Comparison of ENCODE assay signal across 21 cellular contexts in the genomic region with DNA sequence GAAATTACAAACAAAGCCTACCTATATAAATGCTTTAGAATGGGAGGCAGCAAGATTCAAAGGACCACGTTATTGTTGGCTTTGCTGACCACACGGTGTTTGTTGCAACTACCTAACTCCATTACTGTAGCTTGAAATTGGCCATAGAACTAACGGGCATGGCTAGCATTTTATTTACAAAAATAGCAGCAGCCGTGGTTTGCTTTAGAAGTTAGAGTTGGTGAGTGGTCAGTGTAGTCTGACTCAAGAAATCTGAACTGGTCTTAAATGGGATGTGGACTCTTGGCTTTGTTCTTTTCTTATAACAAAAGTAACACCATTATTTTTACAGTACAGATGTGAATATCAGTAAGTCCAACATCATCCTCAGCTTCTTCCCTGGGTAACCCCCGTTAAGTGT.
"Had no signal": no experiment of that assay in that cellular context is flagged by ENCODE, and none has a peak within 500 bp of the region (broad histone marks: within the 10 kb centered on the region; RNA-seq: fewer than 3 reads in every experiment).

No MANE protein-coding gene starts in this region.

- H3K27me3 ChIP-seq: MG63 had no signal

- H3K9me3 ChIP-seq: SK-N-SH had no signal

- H3K4me2 ChIP-seq: SK-N-SH had no signal

- DNase-seq: IMR-90, Karpas-422, KG1, MG63, NCI-H1092, NCI-H1105 treated with DMSO at 0.1 percent for 48 hours, NCI-H1436, NCI-H187, NCI-H2029, NCI-H2081 treated with DMSO at 0.1 percent for 48 hours, NCI-H2171, NCI-H226, NCI-H446, NCI-H510A, NCI-H524 treated with DMSO at 0.1 percent for 48 hours, NCI-H69, NCI-H774, SHP77, SK-N-SH had no signal

- H3K27ac ChIP-seq: RWPE1 had no signal

- ATAC-seq: HepG2 had no signal

- H3K9ac ChIP-seq: SK-N-SH had no signal

- H3K4me3 ChIP-seq: MG63 had no signal
